18 cellular contexts compared by ENCODE assay signal in the genomic region with DNA sequence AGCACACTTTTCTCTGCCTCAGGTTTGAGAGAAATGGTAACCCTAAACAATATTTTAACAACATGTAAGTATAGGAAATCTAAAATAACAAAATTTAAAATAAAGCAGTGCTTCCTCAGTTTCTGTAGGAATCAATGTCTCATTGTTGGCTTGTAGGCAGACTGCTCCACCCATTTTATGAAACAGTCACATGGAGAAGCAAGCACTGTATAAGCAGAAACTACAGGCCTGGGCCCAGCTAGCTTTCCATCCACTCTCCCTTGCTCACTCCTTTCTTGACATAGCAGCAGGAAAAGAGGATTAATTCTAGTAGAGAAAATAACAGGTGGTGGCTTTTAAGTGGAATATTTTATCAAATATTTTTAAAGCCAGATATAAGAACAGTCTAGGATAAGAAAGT.
DNase-seq lines count a peak whose midpoint lies in the region; ATAC-seq lines count a peak whose summit lies in the region.
"Had no signal": no experiment of that assay in that cellular context is flagged by ENCODE, and none has a peak within 500 bp of the region (broad histone marks: within the 10 kb centered on the region; RNA-seq: fewer than 3 reads in every experiment).

No MANE protein-coding gene starts in this region.

- no peaks in the 10 kb centered on the region for H3K36me3 ChIP-seq in muscle layer of duodenum (ENCODE audit: control insufficient read depth in 1 of 2, insufficient read depth in 2 of 2, low read length in 2 of 2)
- H3K36me3 ChIP-seq: SJSA1 had no signal

- peaks cover 0 to 3% of the 10 kb centered on the region in 2 donors for H3K4me1 ChIP-seq in muscle layer of duodenum (ENCODE audit: control insufficient read depth in 1 of 2, insufficient read depth in 2 of 2, low read length in 2 of 2)
- H3K4me1 ChIP-seq: psoas muscle had no signal

- H3K9me3 ChIP-seq in muscle layer of duodenum (ENCODE audit: control insufficient read depth in 1 of 2, low read length in 2 of 2): no peaks in the 10 kb centered on the region
- H3K9me3 ChIP-seq: Caco-2, psoas muscle, SJSA1 had no signal

- H3K27me3 ChIP-seq in muscle layer of duodenum (ENCODE audit: low read depth, low read length): no peaks in the 10 kb centered on the region
- H3K27me3 ChIP-seq: SJSA1 had no signal

- ATAC-seq in esophagus mucosa: peak; percentile 56
- no peak for ATAC-seq in GM18868 (IDR thresholded peaks at IDR 0.05; ENCODE audit: unreplicated experiment)
- ATAC-seq: naive thymus-derived CD8-positive, alpha-beta T cell; psoas muscle; WTC11 had no signal

- H3K27ac ChIP-seq in muscle layer of duodenum (ENCODE audit: low read length): peak overlapping the region; percentile 46
- H3K27ac ChIP-seq in substantia nigra (ENCODE audit: low read depth, low read length, poor library complexity, severe bottlenecking): peak overlapping the region; percentile 22
- H3K27ac ChIP-seq: psoas muscle, SJSA1 had no signal

- DNase-seq in NCI-H524 treated with DMSO at 0.1 percent for 48 hours (lab: John Stamatoyannopoulos, UW) (peak; percentile 83), substantia nigra (lab: John Stamatoyannopoulos, UW) (peak in 7 of 49 donors; percentile 1 to 68 (median 10))
- DNase-seq in activated CD4-positive, alpha-beta T cell treated with anti-CD3 and anti-CD28 coated beads for 1 hour: no peak
- DNase-seq in NK-92 treated with Interleukin-12 subunit alpha and Interleukin-12 subunit beta, amount 100 ng/mL, for 24 hours (lab: John Stamatoyannopoulos, UW): no peak
- DNase-seq: activated CD4-positive, alpha-beta memory T cell treated with anti-CD3 and anti-CD28 coated beads, Interleukin-2, amount 10 ng/mL, durations not matched to agents 7 days and 5 days; activated naive CD4-positive, alpha-beta T cell treated with Interleukin-2 at 50 U/mL for 16 hours; activated T-cell treated with anti-CD3 and anti-CD28 coated beads, Interleukin-2, amount 50 U/mL, for 1 hour; Caco-2; central memory CD4-positive, alpha-beta T cell; EL; immature natural killer cell; naive thymus-derived CD8-positive, alpha-beta T cell; psoas muscle had no signal

- H3K4me3 ChIP-seq in muscle layer of duodenum (ENCODE audit: low read depth in 1 of 2, low read length in 2 of 2): no peak overlapping the region
- H3K4me3 ChIP-seq: psoas muscle, SJSA1 had no signal
